Comparison of ENCODE assay signal across 22 cellular contexts in the genomic region with DNA sequence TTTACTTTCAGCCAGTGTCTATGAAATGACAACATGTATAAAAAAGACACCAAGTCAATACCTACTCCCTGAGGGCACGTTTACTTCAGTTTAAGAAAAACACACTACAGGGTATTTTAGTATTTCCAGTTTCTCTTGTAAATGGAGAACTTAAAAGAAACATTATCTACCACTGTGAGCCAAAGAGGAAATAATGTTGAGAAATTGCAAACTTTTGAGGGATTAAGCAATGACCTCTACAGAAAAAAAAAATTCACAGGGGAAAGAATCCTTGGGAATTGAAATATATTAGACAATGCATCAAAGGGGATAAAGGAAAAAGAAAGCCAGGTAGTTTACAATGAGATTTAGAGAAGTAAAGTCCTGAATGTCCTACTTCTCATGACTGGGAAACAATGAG.
DNase-seq lines count a peak whose midpoint lies in the region; ATAC-seq and TF ChIP-seq lines count a peak whose summit lies in the region.
"Had no signal": no experiment of that assay in that cellular context is flagged by ENCODE, and none has a peak within 500 bp of the region (broad histone marks: within the 10 kb centered on the region; RNA-seq: fewer than 3 reads in every experiment).

No MANE protein-coding gene starts in this region.

- no peak overlapping the region for H3K4me3 Mint-ChIP-seq in chondrocyte (ENCODE audit: unreplicated experiment)
- H3K4me3 Mint-ChIP-seq: activated T-cell treated with anti-CD3 and anti-CD28 coated beads, Interleukin-2, amount 50 U/mL, for 24 hours; stimulated activated effector memory CD8-positive, alpha-beta T cell treated with anti-CD3 and anti-CD28 coated beads, Interleukin-12 subunit alpha, Interleukin-12 subunit beta, amount 100 ng/mL, for 72 hours had no signal

- H3K9me2 ChIP-seq in MM.1S (replicated peaks; ENCODE audit: insufficient read depth, low read length) = no peaks in the 10 kb centered on the region

- DNase-seq in Right ventricle myocardium superior (no peak), right atrium auricular region (ENCODE audit: low spot score) (no peak), NOMO-1 treated with dmso at 0.1 percent for 144 hours (lab: John Stamatoyannopoulos, UW; ENCODE audit: unreplicated experiment) (peak; percentile 20), globus pallidus (ENCODE audit: low spot score) (peak; percentile 22), spleen (no peak), esophagus muscularis mucosa (ENCODE audit: extremely low spot score) (no peak), MM.1S (no peak), chondrocyte (ENCODE audit: low spot score) (no peak)
- DNase-seq: activated CD4-positive, alpha-beta T cell treated with anti-CD3 and anti-CD28 coated beads for 4 hours; activated T-cell treated with anti-CD3 and anti-CD28 coated beads, Interleukin-2, amount 50 U/mL, for 24 hours; BE2C; COR-L47; effector memory CD4-positive, alpha-beta T cell; NCI-H446; stimulated activated CD4-positive, alpha-beta T cell treated with anti-CD3 and anti-CD28 coated beads, Interleukin-2, amount 100 ng/mL, for 48 hours; T-helper 2 cell had no signal

- no peak overlapping the region for H3K4me2 ChIP-seq in MM.1S (ENCODE audit: low read depth, low read length)
- H3K4me2 ChIP-seq: A549 had no signal

- WGBS in spleen, 5 donors = 2 to 15% (median 6%) methylated on average over 1 of the region's 1 CpG
- 38% methylated on average over 1 of the region's 1 CpG for WGBS in esophagus muscularis mucosa

- H3K27ac ChIP-seq in right atrium auricular region = no peak overlapping the region
- H3K27ac ChIP-seq in spleen = peak overlapping the region in 7 of 8 donors; percentile 30 to 87 (median 63)
- H3K27ac ChIP-seq in esophagus muscularis mucosa (replicated peaks in 1 of 4) = no peak overlapping the region
- H3K27ac ChIP-seq in MM.1S (ENCODE audit: low read length) = no peak overlapping the region
- H3K27ac ChIP-seq: A549, body of pancreas, gastroesophageal sphincter, suprapubic skin had no signal

- H3K27me3 ChIP-seq in right atrium auricular region = no peaks in the 10 kb centered on the region
- H3K27me3 ChIP-seq in spleen (replicated peaks in 1 of 7) = no peaks in the 10 kb centered on the region
- H3K27me3 ChIP-seq in esophagus muscularis mucosa = no peaks in the 10 kb centered on the region
- H3K27me3 ChIP-seq in MM.1S (replicated peaks; ENCODE audit: insufficient read depth, low read length) = no peaks in the 10 kb centered on the region
- H3K27me3 ChIP-seq: BE2C, body of pancreas, gastroesophageal sphincter, suprapubic skin had no signal

- no peak overlapping the region for H3K9ac ChIP-seq in MM.1S (ENCODE audit: low read length)

- H3K4me1 Mint-ChIP-seq in chondrocyte (ENCODE audit: low read depth) = no peaks in the 10 kb centered on the region

- H2AFZ ChIP-seq in MM.1S (ENCODE audit: low read length) = no peak overlapping the region

- H4K20me1 ChIP-seq in MM.1S (ENCODE audit: insufficient read depth, low read length) = no peaks in the 10 kb centered on the region

- H3F3A ChIP-seq in MM.1S (ENCODE audit: insufficient read depth, low read length) = no peaks in the 10 kb centered on the region

- no peaks in the 10 kb centered on the region for H3K79me2 ChIP-seq in MM.1S (ENCODE audit: low read length)

- H3K27ac Mint-ChIP-seq in chondrocyte (ENCODE audit: unreplicated experiment) = no peak overlapping the region
- H3K27ac Mint-ChIP-seq: activated T-cell treated with anti-CD3 and anti-CD28 coated beads, Interleukin-2, amount 50 U/mL, for 24 hours; stimulated activated effector memory CD8-positive, alpha-beta T cell treated with anti-CD3 and anti-CD28 coated beads, Interleukin-12 subunit alpha, Interleukin-12 subunit beta, amount 100 ng/mL, for 72 hours had no signal

- intact Hi-C loops in Right ventricle myocardium superior (cut with DNase I) (no loop called here), spleen (cut with DNase I; ENCODE audit: low total_unique reads) (no loop called here), esophagus muscularis mucosa (cut with DNase I) (no loop called here)

- peaks cover 2% of the 10 kb centered on the region for H3K9me3 Mint-ChIP-seq in chondrocyte (ENCODE audit: low read depth)

- H3K9me3 ChIP-seq in right atrium auricular region = no peaks in the 10 kb centered on the region
- peaks cover 0 to 4% (median 0%) of the 10 kb centered on the region in 8 donors for H3K9me3 ChIP-seq in spleen
- H3K9me3 ChIP-seq in esophagus muscularis mucosa = no peaks in the 10 kb centered on the region
- H3K9me3 ChIP-seq in MM.1S (replicated peaks; ENCODE audit: insufficient read depth, low read length) = no peaks in the 10 kb centered on the region
- H3K9me3 ChIP-seq: BE2C, body of pancreas, gastroesophageal sphincter, suprapubic skin had no signal

- H3K4me1 ChIP-seq in right atrium auricular region (no peaks in the 10 kb centered on the region), spleen (peaks cover 0 to 20% (median 0%) of the 10 kb centered on the region in 6 donors), esophagus muscularis mucosa (no peaks in the 10 kb centered on the region), MM.1S (ENCODE audit: low read length) (no peaks in the 10 kb centered on the region)
- H3K4me1 ChIP-seq: A549, BE2C, body of pancreas, gastroesophageal sphincter, suprapubic skin had no signal

- TF ChIP-seq POLR2A in spleen (IDR thresholded peaks at IDR 0.05) (no peak), esophagus muscularis mucosa (IDR thresholded peaks at IDR 0.05; ENCODE audit: low read depth) (no peak)

- no peak overlapping the region for H3K4me3 ChIP-seq in right atrium auricular region
- no peak overlapping the region for H3K4me3 ChIP-seq in spleen
- H3K4me3 ChIP-seq in esophagus muscularis mucosa = no peak overlapping the region
- no peak overlapping the region for H3K4me3 ChIP-seq in MM.1S (ENCODE audit: low read length)
- H3K4me3 ChIP-seq: A549, body of pancreas, gastroesophageal sphincter, suprapubic skin had no signal

- peak; percentile 44 for ATAC-seq in Right ventricle myocardium superior (ENCODE audit: poor library complexity)
- ATAC-seq: A549; body of pancreas; esophagus mucosa; gastroesophageal sphincter; stimulated activated effector memory CD8-positive, alpha-beta T cell treated with anti-CD3 and anti-CD28 coated beads, Interleukin-12 subunit alpha, Interleukin-12 subunit beta, amount 100 ng/mL, for 72 hours had no signal

- peaks cover 1% of the 10 kb centered on the region for H3K27me3 Mint-ChIP-seq in chondrocyte (ENCODE audit: low read depth)
- H3K27me3 Mint-ChIP-seq: activated T-cell treated with anti-CD3 and anti-CD28 coated beads, Interleukin-2, amount 50 U/mL, for 24 hours had no signal

- no peak for TF ChIP-seq CTCF in right atrium auricular region (IDR thresholded peaks at IDR 0.05)
- no peak for TF ChIP-seq CTCF in spleen (IDR thresholded peaks at IDR 0.05 in 8 of 11, conservative IDR thresholded peaks at IDR 0.05 in 3 of 11)
- no peak for TF ChIP-seq CTCF in esophagus muscularis mucosa (IDR thresholded peaks at IDR 0.05)
- no peak for TF ChIP-seq CTCF in MM.1S (IDR thresholded peaks at IDR 0.05; ENCODE audit: low read length)
- TF ChIP-seq CTCF in chondrocyte (IDR thresholded peaks at IDR 0.05) = no peak

- no peaks in the 10 kb centered on the region for H3K36me3 Mint-ChIP-seq in chondrocyte (ENCODE audit: low read depth)
- H3K36me3 Mint-ChIP-seq: stimulated activated effector memory CD8-positive, alpha-beta T cell treated with anti-CD3 and anti-CD28 coated beads, Interleukin-12 subunit alpha, Interleukin-12 subunit beta, amount 100 ng/mL, for 72 hours had no signal

- TF ChIP-seq EP300 in esophagus muscularis mucosa (IDR thresholded peaks at IDR 0.05) = no peak

- H3K36me3 ChIP-seq in right atrium auricular region = no peaks in the 10 kb centered on the region
- no peaks in the 10 kb centered on the region for H3K36me3 ChIP-seq in spleen
- H3K36me3 ChIP-seq in esophagus muscularis mucosa = no peaks in the 10 kb centered on the region
- H3K36me3 ChIP-seq in MM.1S (replicated peaks; ENCODE audit: insufficient read depth, low read length) = no peaks in the 10 kb centered on the region
- H3K36me3 ChIP-seq: BE2C, gastroesophageal sphincter, suprapubic skin had no signal

Comparison
In these comparisons a context has a peak if more than half of its experiments do, and no peak if none do; other contexts are left out.
1. DNase-seq: peak in NOMO-1 treated with dmso at 0.1 percent for 144 hours (single experiment) and globus pallidus (single experiment); none in Right ventricle myocardium superior (single experiment), right atrium auricular region (single experiment), spleen (single experiment), esophagus muscularis mucosa (single experiment), MM.1S (single experiment) and chondrocyte (single experiment).
2. H3K27ac ChIP-seq: peak in spleen (7 of 8); none in right atrium auricular region (0 of 2), esophagus muscularis mucosa (0 of 4) and MM.1S (single experiment).